ENCODE assay signal across 8 cellular contexts in genomic region chr10:124741922-124742417, GRCh38. TPM values are rescaled to one million over a fixed set of nuclear protein-coding genes. Genes with fewer than 3 reads are reported as not detected.
A peak's percentile ranks its signal among the peaks of the same experiment; 100 is the strongest.
DNase-seq lines count a peak whose midpoint lies in the region; ATAC-seq lines count a peak whose summit lies in the region.

No MANE protein-coding gene starts in this region.

- no peaks in the 10 kb centered on the region for H3K9me3 Mint-ChIP-seq in T-helper 1 cell treated with Interleukin-12 subunit alpha and Interleukin-12 subunit beta and Interleukin-4 antibody, amounts not matched to agents 30 μg/mL and 1 μg/mL, for 36 hours
- H3K9me3 Mint-ChIP-seq in activated T-helper 17 cell treated with anti-CD3 and anti-CD28 coated beads, Interleukin-2, amount 50 U/mL, for 72 hours, result no peaks in the 10 kb centered on the region

- H3K4me1 Mint-ChIP-seq in T-helper 1 cell treated with Interleukin-12 subunit alpha and Interleukin-12 subunit beta and Interleukin-4 antibody, amounts not matched to agents 30 μg/mL and 1 μg/mL, for 36 hours (ENCODE audit: low read depth), result peaks cover 57% of the 10 kb centered on the region
- H3K4me1 Mint-ChIP-seq in activated T-helper 17 cell treated with anti-CD3 and anti-CD28 coated beads, Interleukin-2, amount 50 U/mL, for 72 hours, result peaks cover 41% of the 10 kb centered on the region

- no peak for DNase-seq in T-helper 1 cell
- DNase-seq in superior temporal gyrus (ENCODE audit: extremely low spot score), result peak; percentile 79
- DNase-seq in NCI-H1436 treated with DMSO at 0.1 percent for 48 hours (lab: John Stamatoyannopoulos, UW), result no peak
- DNase-seq in mesenteric fat pad (ENCODE audit: low spot score), result no peak

- H3K4me3 ChIP-seq in iPS-20b (ENCODE audit: low read length), result peak overlapping the region; percentile 72

- H3K27me3 Mint-ChIP-seq in T-helper 1 cell treated with Interleukin-12 subunit alpha and Interleukin-12 subunit beta and Interleukin-4 antibody, amounts not matched to agents 30 μg/mL and 1 μg/mL, for 36 hours (ENCODE audit: low read depth), result peaks cover 33% of the 10 kb centered on the region
- no peaks in the 10 kb centered on the region for H3K27me3 Mint-ChIP-seq in activated T-helper 17 cell treated with anti-CD3 and anti-CD28 coated beads, Interleukin-2, amount 50 U/mL, for 72 hours

- H3K4me3 Mint-ChIP-seq in T-helper 1 cell treated with Interleukin-12 subunit alpha and Interleukin-12 subunit beta and Interleukin-4 antibody, amounts not matched to agents 30 μg/mL and 1 μg/mL, for 36 hours, result peak overlapping the region; percentile 99
- H3K4me3 Mint-ChIP-seq in activated T-helper 17 cell treated with anti-CD3 and anti-CD28 coated beads, Interleukin-2, amount 50 U/mL, for 72 hours, result peak overlapping the region; percentile 76

- H3K27ac ChIP-seq in iPS-20b (ENCODE audit: low read length), result no peak overlapping the region

- H3K36me3 ChIP-seq in iPS-20b (ENCODE audit: insufficient read depth, low read depth, low read length), result no peaks in the 10 kb centered on the region

- peaks cover 59% of the 10 kb centered on the region for H3K4me1 ChIP-seq in iPS-20b (ENCODE audit: insufficient read depth, low read length)

- no peak overlapping the region; the same call in 1 of the 2 replicates for H3K9ac ChIP-seq in iPS-20b (ENCODE audit: low read depth, low read length)

- H3K27me3 ChIP-seq in iPS-20b (ENCODE audit: insufficient read depth, low read length), result peaks cover 52% of the 10 kb centered on the region

- H3K36me3 Mint-ChIP-seq in T-helper 1 cell treated with Interleukin-12 subunit alpha and Interleukin-12 subunit beta and Interleukin-4 antibody, amounts not matched to agents 30 μg/mL and 1 μg/mL, for 36 hours (ENCODE audit: low read depth), result peaks cover 23% of the 10 kb centered on the region
- peaks cover 29% of the 10 kb centered on the region for H3K36me3 Mint-ChIP-seq in activated T-helper 17 cell treated with anti-CD3 and anti-CD28 coated beads, Interleukin-2, amount 50 U/mL, for 72 hours (ENCODE audit: low read depth)

- H3K27ac Mint-ChIP-seq in T-helper 1 cell treated with Interleukin-12 subunit alpha and Interleukin-12 subunit beta and Interleukin-4 antibody, amounts not matched to agents 30 μg/mL and 1 μg/mL, for 36 hours, result no peak overlapping the region
- peak overlapping the region; percentile 85 for H3K27ac Mint-ChIP-seq in activated T-helper 17 cell treated with anti-CD3 and anti-CD28 coated beads, Interleukin-2, amount 50 U/mL, for 72 hours

- no peak for ATAC-seq in activated T-helper 17 cell treated with anti-CD3 and anti-CD28 coated beads, Interleukin-2, amount 50 U/mL, for 72 hours (replicated peaks)
- ATAC-seq in HG02610 (IDR thresholded peaks at IDR 0.05; ENCODE audit: unreplicated experiment), result no peak

- no peaks in the 10 kb centered on the region for H3K9me3 ChIP-seq in iPS-20b (ENCODE audit: insufficient read depth, low read depth, low read length)

RNA-seq across cellular contexts. Expression of gene FAM53B, which starts 2.2 kb away (rescaled TPM):
- 10 to 100 TPM; 21.7 to 36.8 TPM for total RNA-seq in activated T-helper 17 cell treated with anti-CD3 and anti-CD28 coated beads, Interleukin-2, amount 50 U/mL, for 72 hours
- total RNA-seq in mesenteric fat pad, result 35.0 TPM

RNA-seq across cellular contexts. Expression of gene EEF1AKMT2, which starts 49.7 kb away (rescaled TPM):
- 1 to 10 TPM; 7.6 to 10.0 TPM for total RNA-seq in activated T-helper 17 cell treated with anti-CD3 and anti-CD28 coated beads, Interleukin-2, amount 50 U/mL, for 72 hours
- 13.5 TPM for total RNA-seq in mesenteric fat pad

RNA-seq across cellular contexts. Expression of gene ABRAXAS2, which starts 59.6 kb away (rescaled TPM):
- total RNA-seq in activated T-helper 17 cell treated with anti-CD3 and anti-CD28 coated beads, Interleukin-2, amount 50 U/mL, for 72 hours, result 10 to 100 TPM; 12.4 to 20.8 TPM
- 14.3 TPM for total RNA-seq in mesenteric fat pad
